Comparison of ENCODE assay signal across 1 cellular context in genomic region chr1:193121616-193122593, GRCh38.
TF ChIP-seq lines count a peak whose summit lies in the region.

Gene CDC73 (plus strand): TSS chr1:193122031. CDS start chr1:193122201, 170 bp downstream.

TF ChIP-seq in GM12878, 131 proteins besides CTCF, POLR2A, EP300 and RAD21 (continued from another document and continues in another):
- TF ChIP-seq, protein P1, sequence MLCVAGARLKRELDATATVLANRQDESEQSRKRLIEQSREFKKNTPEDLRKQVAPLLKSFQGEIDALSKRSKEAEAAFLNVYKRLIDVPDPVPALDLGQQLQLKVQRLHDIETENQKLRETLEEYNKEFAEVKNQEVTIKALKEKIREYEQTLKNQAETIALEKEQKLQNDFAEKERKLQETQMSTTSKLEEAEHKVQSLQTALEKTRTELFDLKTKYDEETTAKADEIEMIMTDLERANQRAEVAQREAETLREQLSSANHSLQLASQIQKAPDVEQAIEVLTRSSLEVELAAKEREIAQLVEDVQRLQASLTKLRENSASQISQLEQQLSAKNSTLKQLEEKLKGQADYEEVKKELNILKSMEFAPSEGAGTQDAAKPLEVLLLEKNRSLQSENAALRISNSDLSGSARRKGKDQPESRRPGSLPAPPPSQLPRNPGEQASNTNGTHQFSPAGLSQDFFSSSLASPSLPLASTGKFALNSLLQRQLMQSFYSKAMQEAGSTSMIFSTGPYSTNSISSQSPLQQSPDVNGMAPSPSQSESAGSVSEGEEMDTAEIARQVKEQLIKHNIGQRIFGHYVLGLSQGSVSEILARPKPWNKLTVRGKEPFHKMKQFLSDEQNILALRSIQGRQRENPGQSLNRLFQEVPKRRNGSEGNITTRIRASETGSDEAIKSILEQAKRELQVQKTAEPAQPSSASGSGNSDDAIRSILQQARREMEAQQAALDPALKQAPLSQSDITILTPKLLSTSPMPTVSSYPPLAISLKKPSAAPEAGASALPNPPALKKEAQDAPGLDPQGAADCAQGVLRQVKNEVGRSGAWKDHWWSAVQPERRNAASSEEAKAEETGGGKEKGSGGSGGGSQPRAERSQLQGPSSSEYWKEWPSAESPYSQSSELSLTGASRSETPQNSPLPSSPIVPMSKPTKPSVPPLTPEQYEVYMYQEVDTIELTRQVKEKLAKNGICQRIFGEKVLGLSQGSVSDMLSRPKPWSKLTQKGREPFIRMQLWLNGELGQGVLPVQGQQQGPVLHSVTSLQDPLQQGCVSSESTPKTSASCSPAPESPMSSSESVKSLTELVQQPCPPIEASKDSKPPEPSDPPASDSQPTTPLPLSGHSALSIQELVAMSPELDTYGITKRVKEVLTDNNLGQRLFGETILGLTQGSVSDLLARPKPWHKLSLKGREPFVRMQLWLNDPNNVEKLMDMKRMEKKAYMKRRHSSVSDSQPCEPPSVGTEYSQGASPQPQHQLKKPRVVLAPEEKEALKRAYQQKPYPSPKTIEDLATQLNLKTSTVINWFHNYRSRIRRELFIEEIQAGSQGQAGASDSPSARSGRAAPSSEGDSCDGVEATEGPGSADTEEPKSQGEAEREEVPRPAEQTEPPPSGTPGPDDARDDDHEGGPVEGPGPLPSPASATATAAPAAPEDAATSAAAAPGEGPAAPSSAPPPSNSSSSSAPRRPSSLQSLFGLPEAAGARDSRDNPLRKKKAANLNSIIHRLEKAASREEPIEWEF (IDR thresholded peaks at IDR 0.05; ENCODE audit: insufficient replicate concordance, low read depth, low read length): no peak
- TF ChIP-seq EGR1 (IDR thresholded peaks at IDR 0.05; ENCODE audit: borderline replicate concordance in 1 of 2, low read depth in 2 of 2, low read length in 2 of 2) (peak; percentile 93 to 95), YY1 (IDR thresholded peaks at IDR 0.05; ENCODE audit: low read depth, low read length) (peak; percentile 92), SMARCA5 (IDR thresholded peaks at IDR 0.05) (peak; percentile 95), MEF2B (IDR thresholded peaks at IDR 0.05; ENCODE audit: partially characterized antibody, poor library complexity, severe bottlenecking) (peak; percentile 97), MYB (IDR thresholded peaks at IDR 0.05; ENCODE audit: borderline replicate concordance, low read depth, low read length) (peak; percentile 90), SUZ12 (IDR thresholded peaks at IDR 0.05; ENCODE audit: unreplicated experiment) (no peak), TARDBP (IDR thresholded peaks at IDR 0.05; ENCODE audit: borderline replicate concordance) (0 out of 2 replicates have a peak, but pooled peaks have one; percentile 43), ZNF24 (IDR thresholded peaks at IDR 0.05) (peak; percentile 52; the same call in 1 of the 2 replicates), TCF3 (IDR thresholded peaks at IDR 0.05; ENCODE audit: borderline replicate concordance, insufficient read depth, low read depth, low read length) (0 out of 2 replicates have a peak, but pooled peaks have one; percentile 4), ZNF687 (IDR thresholded peaks at IDR 0.05) (peak; percentile 95), BACH1 (IDR thresholded peaks at IDR 0.05; ENCODE audit: borderline replicate concordance) (peak; percentile 86), MTA3 (IDR thresholded peaks at IDR 0.05; ENCODE audit: borderline replicate concordance, low read length) (no peak), CREB1 (IDR thresholded peaks at IDR 0.05; ENCODE audit: low read depth) (peak; percentile 79), FOXM1 (IDR thresholded peaks at IDR 0.05; ENCODE audit: low read depth, low read length) (peak; percentile 78), GATAD2B (conservative IDR thresholded peaks at IDR 0.05; ENCODE audit: low read depth) (peak; percentile 91; the same call in 1 of the 2 replicates), PML (IDR thresholded peaks at IDR 0.05; ENCODE audit: low read length) (peak; percentile 87), WRNIP1 (IDR thresholded peaks at IDR 0.05; ENCODE audit: borderline replicate concordance, low read depth, low read length) (0 out of 2 replicates have a peak, but pooled peaks have one; percentile 26), SMAD5 (IDR thresholded peaks at IDR 0.05; ENCODE audit: low read depth) (peak; percentile 74; the same call in 1 of the 2 replicates), KDM1A (IDR thresholded peaks at IDR 0.05; ENCODE audit: borderline replicate concordance) (no peak), RELA (IDR thresholded peaks at IDR 0.05; ENCODE audit: borderline replicate concordance, partially characterized antibody) (peak; percentile 47), NFIC (IDR thresholded peaks at IDR 0.05; ENCODE audit: low read depth, low read length) (0 out of 2 replicates have a peak, but pooled peaks have one; percentile 11), ASH2L (IDR thresholded peaks at IDR 0.05; ENCODE audit: borderline replicate concordance, low read depth) (no peak), NKRF (conservative IDR thresholded peaks at IDR 0.05) (peak; percentile 39; the same call in 1 of the 2 replicates), KAT2A (conservative IDR thresholded peaks at IDR 0.05; ENCODE audit: control insufficient read depth, low read depth, low read length) (no peak), MLLT1 (IDR thresholded peaks at IDR 0.05) (peak; percentile 64; the same call in 1 of the 2 replicates), TCF7 (IDR thresholded peaks at IDR 0.05; ENCODE audit: borderline replicate concordance) (no peak; the same call in 1 of the 2 replicates), HDAC6 (IDR thresholded peaks at IDR 0.05; ENCODE audit: unreplicated experiment) (peak; percentile 35), HDGF (IDR thresholded peaks at IDR 0.05) (peak; percentile 99)
- TF ChIP-seq, protein P2, sequence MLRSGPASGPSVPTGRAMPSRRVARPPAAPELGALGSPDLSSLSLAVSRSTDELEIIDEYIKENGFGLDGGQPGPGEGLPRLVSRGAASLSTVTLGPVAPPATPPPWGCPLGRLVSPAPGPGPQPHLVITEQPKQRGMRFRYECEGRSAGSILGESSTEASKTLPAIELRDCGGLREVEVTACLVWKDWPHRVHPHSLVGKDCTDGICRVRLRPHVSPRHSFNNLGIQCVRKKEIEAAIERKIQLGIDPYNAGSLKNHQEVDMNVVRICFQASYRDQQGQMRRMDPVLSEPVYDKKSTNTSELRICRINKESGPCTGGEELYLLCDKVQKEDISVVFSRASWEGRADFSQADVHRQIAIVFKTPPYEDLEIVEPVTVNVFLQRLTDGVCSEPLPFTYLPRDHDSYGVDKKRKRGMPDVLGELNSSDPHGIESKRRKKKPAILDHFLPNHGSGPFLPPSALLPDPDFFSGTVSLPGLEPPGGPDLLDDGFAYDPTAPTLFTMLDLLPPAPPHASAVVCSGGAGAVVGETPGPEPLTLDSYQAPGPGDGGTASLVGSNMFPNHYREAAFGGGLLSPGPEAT (IDR thresholded peaks at IDR 0.05; ENCODE audit: low read depth): peak; percentile 78
- TF ChIP-seq, protein P3, sequence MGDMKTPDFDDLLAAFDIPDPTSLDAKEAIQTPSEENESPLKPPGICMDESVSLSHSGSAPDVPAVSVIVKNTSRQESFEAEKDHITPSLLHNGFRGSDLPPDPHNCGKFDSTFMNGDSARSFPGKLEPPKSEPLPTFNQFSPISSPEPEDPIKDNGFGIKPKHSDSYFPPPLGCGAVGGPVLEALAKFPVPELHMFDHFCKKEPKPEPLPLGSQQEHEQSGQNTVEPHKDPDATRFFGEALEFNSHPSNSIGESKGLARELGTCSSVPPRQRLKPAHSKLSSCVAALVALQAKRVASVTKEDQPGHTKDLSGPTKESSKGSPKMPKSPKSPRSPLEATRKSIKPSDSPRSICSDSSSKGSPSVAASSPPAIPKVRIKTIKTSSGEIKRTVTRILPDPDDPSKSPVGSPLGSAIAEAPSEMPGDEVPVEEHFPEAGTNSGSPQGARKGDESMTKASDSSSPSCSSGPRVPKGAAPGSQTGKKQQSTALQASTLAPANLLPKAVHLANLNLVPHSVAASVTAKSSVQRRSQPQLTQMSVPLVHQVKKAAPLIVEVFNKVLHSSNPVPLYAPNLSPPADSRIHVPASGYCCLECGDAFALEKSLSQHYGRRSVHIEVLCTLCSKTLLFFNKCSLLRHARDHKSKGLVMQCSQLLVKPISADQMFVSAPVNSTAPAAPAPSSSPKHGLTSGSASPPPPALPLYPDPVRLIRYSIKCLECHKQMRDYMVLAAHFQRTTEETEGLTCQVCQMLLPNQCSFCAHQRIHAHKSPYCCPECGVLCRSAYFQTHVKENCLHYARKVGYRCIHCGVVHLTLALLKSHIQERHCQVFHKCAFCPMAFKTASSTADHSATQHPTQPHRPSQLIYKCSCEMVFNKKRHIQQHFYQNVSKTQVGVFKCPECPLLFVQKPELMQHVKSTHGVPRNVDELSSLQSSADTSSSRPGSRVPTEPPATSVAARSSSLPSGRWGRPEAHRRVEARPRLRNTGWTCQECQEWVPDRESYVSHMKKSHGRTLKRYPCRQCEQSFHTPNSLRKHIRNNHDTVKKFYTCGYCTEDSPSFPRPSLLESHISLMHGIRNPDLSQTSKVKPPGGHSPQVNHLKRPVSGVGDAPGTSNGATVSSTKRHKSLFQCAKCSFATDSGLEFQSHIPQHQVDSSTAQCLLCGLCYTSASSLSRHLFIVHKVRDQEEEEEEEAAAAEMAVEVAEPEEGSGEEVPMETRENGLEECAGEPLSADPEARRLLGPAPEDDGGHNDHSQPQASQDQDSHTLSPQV (IDR thresholded peaks at IDR 0.05): peak; percentile 95
- TF ChIP-seq, protein P4, sequence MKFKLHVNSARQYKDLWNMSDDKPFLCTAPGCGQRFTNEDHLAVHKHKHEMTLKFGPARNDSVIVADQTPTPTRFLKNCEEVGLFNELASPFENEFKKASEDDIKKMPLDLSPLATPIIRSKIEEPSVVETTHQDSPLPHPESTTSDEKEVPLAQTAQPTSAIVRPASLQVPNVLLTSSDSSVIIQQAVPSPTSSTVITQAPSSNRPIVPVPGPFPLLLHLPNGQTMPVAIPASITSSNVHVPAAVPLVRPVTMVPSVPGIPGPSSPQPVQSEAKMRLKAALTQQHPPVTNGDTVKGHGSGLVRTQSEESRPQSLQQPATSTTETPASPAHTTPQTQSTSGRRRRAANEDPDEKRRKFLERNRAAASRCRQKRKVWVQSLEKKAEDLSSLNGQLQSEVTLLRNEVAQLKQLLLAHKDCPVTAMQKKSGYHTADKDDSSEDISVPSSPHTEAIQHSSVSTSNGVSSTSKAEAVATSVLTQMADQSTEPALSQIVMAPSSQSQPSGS (IDR thresholded peaks at IDR 0.05; ENCODE audit: low read length): peak; percentile 45; the same call in 1 of the 2 replicates
